Comparison of ENCODE assay signal across 1 cellular context in genomic region chr1:212415107-212415841, GRCh38.
TF ChIP-seq lines count a peak whose summit lies in the region.

No MANE protein-coding gene starts in this region.

TF ChIP-seq in HCT116, 20 proteins besides CTCF, POLR2A, EP300 and RAD21 (continued from another document):
- no peak for TF ChIP-seq REST (IDR thresholded peaks at IDR 0.05; ENCODE audit: low read depth)
- no peak for TF ChIP-seq SRF (IDR thresholded peaks at IDR 0.05; ENCODE audit: low read depth)
- TF ChIP-seq ZNF274 (IDR thresholded peaks at IDR 0.05; ENCODE audit: low read depth, low read length), result no peak
- no peak for TF ChIP-seq TCF7L2 (IDR thresholded peaks at IDR 0.05; ENCODE audit: borderline replicate concordance, extremely low read depth, insufficient read depth, insufficient read length)
- no peak for TF ChIP-seq ZFX (IDR thresholded peaks at IDR 0.05)
- TF ChIP-seq, protein P1, sequence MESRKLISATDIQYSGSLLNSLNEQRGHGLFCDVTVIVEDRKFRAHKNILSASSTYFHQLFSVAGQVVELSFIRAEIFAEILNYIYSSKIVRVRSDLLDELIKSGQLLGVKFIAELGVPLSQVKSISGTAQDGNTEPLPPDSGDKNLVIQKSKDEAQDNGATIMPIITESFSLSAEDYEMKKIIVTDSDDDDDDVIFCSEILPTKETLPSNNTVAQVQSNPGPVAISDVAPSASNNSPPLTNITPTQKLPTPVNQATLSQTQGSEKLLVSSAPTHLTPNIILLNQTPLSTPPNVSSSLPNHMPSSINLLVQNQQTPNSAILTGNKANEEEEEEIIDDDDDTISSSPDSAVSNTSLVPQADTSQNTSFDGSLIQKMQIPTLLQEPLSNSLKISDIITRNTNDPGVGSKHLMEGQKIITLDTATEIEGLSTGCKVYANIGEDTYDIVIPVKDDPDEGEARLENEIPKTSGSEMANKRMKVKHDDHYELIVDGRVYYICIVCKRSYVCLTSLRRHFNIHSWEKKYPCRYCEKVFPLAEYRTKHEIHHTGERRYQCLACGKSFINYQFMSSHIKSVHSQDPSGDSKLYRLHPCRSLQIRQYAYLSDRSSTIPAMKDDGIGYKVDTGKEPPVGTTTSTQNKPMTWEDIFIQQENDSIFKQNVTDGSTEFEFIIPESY (IDR thresholded peaks at IDR 0.05; ENCODE audit: extremely low read depth, insufficient replicate concordance, low read length), result no peak
- no peak for TF ChIP-seq EZH2phosphoT487 (IDR thresholded peaks at IDR 0.05; ENCODE audit: borderline replicate concordance)
TF ChIP-seq in HCT116: peak in this region for 0.
